9 cellular contexts compared by ENCODE assay signal in genomic region chr3:57079221-57079831, GRCh38. TPM values are rescaled to one million over a fixed set of nuclear protein-coding genes. Genes with fewer than 3 reads are reported as not detected.
A peak's percentile ranks its signal among the peaks of the same experiment; 100 is the strongest.
DNase-seq lines count a peak whose midpoint lies in the region; ATAC-seq and TF ChIP-seq lines count a peak whose summit lies in the region.
"Had no signal": no experiment of that assay in that cellular context is flagged by ENCODE, and none has a peak within 500 bp of the region (broad histone marks: within the 10 kb centered on the region; RNA-seq: fewer than 3 reads in every experiment).

No MANE protein-coding gene starts in this region.

- H3K4me3 ChIP-seq in hepatocyte (peak overlapping the region; percentile 98), retinal pigment epithelial cell (ENCODE audit: low read length) (peak overlapping the region; percentile 86)

- no peaks in the 10 kb centered on the region for H3K9me2 ChIP-seq in hepatocyte (replicated peaks; ENCODE audit: insufficient read depth)

- H3K79me2 ChIP-seq in hepatocyte = peaks cover 14% of the 10 kb centered on the region

- no peaks in the 10 kb centered on the region for H3K27me3 ChIP-seq in hepatocyte

- peak overlapping the region; percentile 80 for H3K27ac ChIP-seq in hepatocyte

- peak; percentile 17 for ATAC-seq in activated T-helper 17 cell treated with anti-CD3 and anti-CD28 coated beads, Interleukin-2, amount 50 U/mL, for 72 hours (replicated peaks)
- ATAC-seq in HG03460 (IDR thresholded peaks at IDR 0.05; ENCODE audit: unreplicated experiment) = no peak
- no peak for ATAC-seq in GM18858 (IDR thresholded peaks at IDR 0.05; ENCODE audit: unreplicated experiment)

- H3K9me3 ChIP-seq in hepatocyte (ENCODE audit: low read depth) = no peaks in the 10 kb centered on the region

- H3K36me3 Mint-ChIP-seq in activated T-helper 17 cell treated with anti-CD3 and anti-CD28 coated beads, Interleukin-2, amount 50 U/mL, for 72 hours (ENCODE audit: low read depth) = no peaks in the 10 kb centered on the region

- H3K4me2 ChIP-seq in hepatocyte = peak overlapping the region; percentile 100

- no peaks in the 10 kb centered on the region for H4K20me1 ChIP-seq in hepatocyte (ENCODE audit: insufficient read depth, poor library complexity, severe bottlenecking)

- no peaks in the 10 kb centered on the region for H3K4me1 Mint-ChIP-seq in activated T-helper 17 cell treated with anti-CD3 and anti-CD28 coated beads, Interleukin-2, amount 50 U/mL, for 72 hours

- DNase-seq in Daoy (ENCODE audit: low read depth) (peak; percentile 67), HuH-7.5 (ENCODE audit: low spot score) (peak; percentile 39), hepatocyte (ENCODE audit: low spot score) (peak; percentile 80), retinal pigment epithelial cell (ENCODE audit: low read depth) (no peak), HPDE6-E6E7 (ENCODE audit: extremely low spot score) (no peak)

- no peaks in the 10 kb centered on the region for H3K36me3 ChIP-seq in hepatocyte (replicated peaks; ENCODE audit: insufficient read depth, low read depth)

- H3K4me3 Mint-ChIP-seq in activated T-helper 17 cell treated with anti-CD3 and anti-CD28 coated beads, Interleukin-2, amount 50 U/mL, for 72 hours = peak overlapping the region; percentile 41

- 4% methylated on average over 21 of the region's 59 CpGs for WGBS in hepatocyte (ENCODE audit: low lambda C conversion rate, missing lambda C conversion rate)

- no peak overlapping the region for H3K27ac Mint-ChIP-seq in activated T-helper 17 cell treated with anti-CD3 and anti-CD28 coated beads, Interleukin-2, amount 50 U/mL, for 72 hours

- peaks cover 17% of the 10 kb centered on the region for H3K4me1 ChIP-seq in hepatocyte (ENCODE audit: insufficient read depth)

- H3K9me3 Mint-ChIP-seq in activated T-helper 17 cell treated with anti-CD3 and anti-CD28 coated beads, Interleukin-2, amount 50 U/mL, for 72 hours = no peaks in the 10 kb centered on the region

- H3K27me3 Mint-ChIP-seq in activated T-helper 17 cell treated with anti-CD3 and anti-CD28 coated beads, Interleukin-2, amount 50 U/mL, for 72 hours = peaks cover 41% of the 10 kb centered on the region

- TF ChIP-seq CTCF in hepatocyte (IDR thresholded peaks at IDR 0.05; ENCODE audit: poor library complexity) (no peak), retinal pigment epithelial cell (conservative IDR thresholded peaks at IDR 0.05; ENCODE audit: low read depth, low read length) (no peak)

- H2AFZ ChIP-seq in hepatocyte = peak overlapping the region; percentile 98

RNA-seq across cellular contexts. Expression of gene SPATA12, which starts 18.9 kb away (rescaled TPM):
- total RNA-seq in Daoy (2014; rRNA removed; shearing (Covaris generic)) = 0.34 TPM in 1 of 2 replicates, not detected in the other
- not detected for total RNA-seq in activated T-helper 17 cell treated with anti-CD3 and anti-CD28 coated beads, Interleukin-2, amount 50 U/mL, for 72 hours
- total RNA-seq in hepatocyte = 0.08 and 0.10 TPM in 2 replicates
- 0.25 and 1.2 TPM in 2 replicates for polyA plus RNA-seq in hepatocyte
- total RNA-seq: T-helper 1 cell treated with Interleukin-12 subunit alpha and Interleukin-12 subunit beta and Interleukin-4 antibody, amounts not matched to agents 30 ng/mL and 1 ng/mL, for 36 hours had no signal

Comparison
In these comparisons a context has a peak if more than half of its experiments do, and no peak if none do; other contexts are left out.
1. DNase-seq: peak in Daoy (single experiment), HuH-7.5 (single experiment) and hepatocyte (single experiment); none in retinal pigment epithelial cell (single experiment) and HPDE6-E6E7 (single experiment).